ENCODE assay signal across 19 cellular contexts in the genomic region with DNA sequence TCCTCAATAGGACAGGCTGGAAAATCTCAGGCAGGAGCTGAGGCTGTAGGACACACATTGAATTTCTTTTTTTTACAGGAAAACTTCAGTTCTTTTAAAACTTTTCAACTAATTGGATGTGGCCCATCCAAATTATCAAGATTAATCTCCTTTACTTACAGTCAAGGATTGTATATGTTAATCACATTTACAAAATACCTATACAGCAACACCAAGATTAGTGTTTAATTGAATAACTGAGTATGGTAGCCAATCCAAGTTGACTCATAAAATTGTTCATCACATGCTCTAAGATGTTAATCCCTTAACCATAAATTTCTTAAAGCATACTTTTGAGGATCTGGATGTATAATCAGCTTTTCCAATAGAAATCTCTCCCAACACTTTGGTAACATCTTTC.
DNase-seq lines count a peak whose midpoint lies in the region; TF ChIP-seq lines count a peak whose summit lies in the region.
"Had no signal": no experiment of that assay in that cellular context is flagged by ENCODE, and none has a peak within 500 bp of the region (broad histone marks: within the 10 kb centered on the region; RNA-seq: fewer than 3 reads in every experiment).

No MANE protein-coding gene starts in this region.

- H3K27me3 ChIP-seq in SJCRH30 (no peaks in the 10 kb centered on the region), H9 (ENCODE audit: insufficient read depth, low read length) (no peaks in the 10 kb centered on the region), PC-9 (ENCODE audit: insufficient read depth, low read depth) (no peaks in the 10 kb centered on the region)
- H3K27me3 ChIP-seq: BE2C, BLaER1 had no signal

- no peak overlapping the region for H3K18ac ChIP-seq in H9 (ENCODE audit: insufficient read length, low read depth, low read length)

- H3K9me3 Mint-ChIP-seq in H9: no peaks in the 10 kb centered on the region
- H3K9me3 Mint-ChIP-seq: CD4-positive, alpha-beta memory T cell; CD4-positive, CD25-positive, alpha-beta regulatory T cell; CD8-positive, alpha-beta memory T cell had no signal

- no peaks in the 10 kb centered on the region for H3K36me3 Mint-ChIP-seq in H9 (ENCODE audit: insufficient read depth in 1 of 3, low read depth in 3 of 3)
- H3K36me3 Mint-ChIP-seq: CD14-positive monocyte; CD4-positive, alpha-beta memory T cell; CD4-positive, CD25-positive, alpha-beta regulatory T cell had no signal

- DNase-seq in NCI-H82 (lab: John Stamatoyannopoulos, UW) (peak; percentile 72), SJCRH30 (peak in 1 of 2 experiments; percentile 52), retinal pigment epithelial cell (ENCODE audit: low read depth) (peak; percentile 91), SHP77 treated with DMSO at 0.1 percent for 48 hours (lab: John Stamatoyannopoulos, UW) (no peak), NCI-H2081 (lab: John Stamatoyannopoulos, UW) (no peak), H9 (no peak), PC-9 (no peak)
- DNase-seq: 8988T; ACHN; BE2C; C1 segment of cervical spinal cord; CD4-positive, alpha-beta memory T cell; CD4-positive, CD25-positive, alpha-beta regulatory T cell; CD8-positive, alpha-beta memory T cell; COR-L47; DMS79 treated with DMSO at 0.1 percent for 48 hours; GF-D8 had no signal

- H4K20me1 ChIP-seq in H9 (ENCODE audit: control insufficient read depth, insufficient read depth, insufficient read length): no peaks in the 10 kb centered on the region
- H4K20me1 ChIP-seq in PC-9 (ENCODE audit: insufficient read depth): no peaks in the 10 kb centered on the region
- H4K20me1 ChIP-seq: BLaER1 had no signal

- H3K4me2 ChIP-seq in H9 (ENCODE audit: insufficient read depth, insufficient read length, low read length): no peak overlapping the region
- H3K4me2 ChIP-seq in PC-9: no peak overlapping the region
- H3K4me2 ChIP-seq: BLaER1 had no signal

- no peak overlapping the region for H4K8ac ChIP-seq in H9 (replicated peaks; ENCODE audit: insufficient read length, low read depth, low read length)

- H3K9ac ChIP-seq in H9 (ENCODE audit: extremely low read depth, insufficient read length, low read length): no peak overlapping the region
- H3K9ac ChIP-seq: BLaER1 had no signal

- BruUV-seq in PC-9 (replicated peaks; lab: Mats Ljungman, UMichigan): no TSS peak

- no peak overlapping the region for H2AK5ac ChIP-seq in H9 (ENCODE audit: insufficient read length, low read length)

- no peaks in the 10 kb centered on the region for H3K79me2 ChIP-seq in H9 (ENCODE audit: insufficient read depth, low read length)
- H3K79me2 ChIP-seq in PC-9 (ENCODE audit: low read depth): no peaks in the 10 kb centered on the region

- TF ChIP-seq CTCF in retinal pigment epithelial cell (conservative IDR thresholded peaks at IDR 0.05; ENCODE audit: low read depth, low read length) (no peak), H9 (conservative IDR thresholded peaks at IDR 0.05) (no peak), PC-9 (conservative IDR thresholded peaks at IDR 0.05) (no peak)

- H3F3A ChIP-seq in PC-9 (ENCODE audit: insufficient read depth, low read depth): peaks cover 18% of the 10 kb centered on the region

- H3K9me3 ChIP-seq in SJCRH30 (replicated peaks) (no peaks in the 10 kb centered on the region), H9 (ENCODE audit: control insufficient read depth, low read depth, low read length) (no peaks in the 10 kb centered on the region), PC-9 (ENCODE audit: insufficient read depth, low read depth) (no peaks in the 10 kb centered on the region)
- H3K9me3 ChIP-seq: BE2C, BLaER1 had no signal

- peaks cover 15 to 22% of the 10 kb centered on the region in 2 experiments for H3K4me1 Mint-ChIP-seq in H9
- H3K4me1 Mint-ChIP-seq: CD14-positive monocyte; CD4-positive, CD25-positive, alpha-beta regulatory T cell; CD8-positive, alpha-beta memory T cell had no signal

- H3T11ph ChIP-seq in H9 (ENCODE audit: low read length): no peak overlapping the region

- H3K4me3 ChIP-seq in SJCRH30: no peak overlapping the region
- H3K4me3 ChIP-seq in retinal pigment epithelial cell (ENCODE audit: low read length): no peak overlapping the region
- no peak overlapping the region for H3K4me3 ChIP-seq in PC-9
- H3K4me3 ChIP-seq: BLaER1 had no signal

- no peak overlapping the region for H4K91ac ChIP-seq in H9 (ENCODE audit: insufficient read length, low read depth, low read length)

- no peak overlapping the region for H3K4me3 Mint-ChIP-seq in H9
- H3K4me3 Mint-ChIP-seq: CD14-positive monocyte; CD4-positive, alpha-beta memory T cell; CD4-positive, CD25-positive, alpha-beta regulatory T cell; CD8-positive, alpha-beta memory T cell had no signal

- H2AFZ ChIP-seq in H9 (ENCODE audit: low read length): no peak overlapping the region
- no peak overlapping the region for H2AFZ ChIP-seq in PC-9

- no peak overlapping the region for H2BK5ac ChIP-seq in H9 (ENCODE audit: insufficient read length, low read length)

- no peak overlapping the region for H3K27ac Mint-ChIP-seq in H9
- H3K27ac Mint-ChIP-seq: CD14-positive monocyte; CD4-positive, alpha-beta memory T cell; CD4-positive, CD25-positive, alpha-beta regulatory T cell; CD8-positive, alpha-beta memory T cell had no signal

- no peak overlapping the region for H3K4ac ChIP-seq in H9 (ENCODE audit: low read depth, low read length)

- no peak overlapping the region for H2BK15ac ChIP-seq in H9 (ENCODE audit: low read depth, low read length)

- no peak overlapping the region for H3K14ac ChIP-seq in H9 (ENCODE audit: insufficient read depth, low read length)

- H3K4me1 ChIP-seq in SJCRH30: peaks cover 21% of the 10 kb centered on the region
- no peaks in the 10 kb centered on the region for H3K4me1 ChIP-seq in H9 (ENCODE audit: insufficient read depth, low read length)
- H3K4me1 ChIP-seq in PC-9 (replicated peaks; ENCODE audit: insufficient read depth): peaks cover 32% of the 10 kb centered on the region
- H3K4me1 ChIP-seq: BLaER1 had no signal

- CTCF ChIA-PET in PC-9 (lab: Charles Lee): no interaction called here

- no peaks in the 10 kb centered on the region for H3K27me3 Mint-ChIP-seq in H9 (ENCODE audit: low read depth)

- intact Hi-C loops in PC-9 (cut with micrococcal nuclease; ENCODE audit: unreplicated experiment): no loop called here

- no peaks in the 10 kb centered on the region for H3K79me1 ChIP-seq in H9 (ENCODE audit: insufficient read depth, low read depth, low read length, poor library complexity, severe bottlenecking)

- H2BK20ac ChIP-seq in H9 (ENCODE audit: low read depth, low read length, poor library complexity, severe bottlenecking): no peak overlapping the region

- H4K5ac ChIP-seq in H9 (ENCODE audit: insufficient read length, low read depth, low read length): no peak overlapping the region

- H3K23ac ChIP-seq in H9 (ENCODE audit: insufficient read length, low read depth, low read length): no peak overlapping the region

- H2BK12ac ChIP-seq in H9 (ENCODE audit: insufficient read length, low read depth, low read length): no peak overlapping the region

- POLR2A ChIA-PET in PC-9 (lab: Charles Lee; ENCODE audit: unreplicated experiment): interaction anchor here (0.5 kb wide), 1 partner anchor 1083 kb away, joined by 8 read pairs; no protein-coding TSS in a partner anchor

- no peak overlapping the region for H2BK120ac ChIP-seq in H9 (ENCODE audit: low read depth, low read length, poor library complexity, severe bottlenecking)

- no peaks in the 10 kb centered on the region for H3K23me2 ChIP-seq in H9 (ENCODE audit: insufficient read length, low read depth, low read length, poor library complexity, severe bottlenecking)

- no peaks in the 10 kb centered on the region for H3K9me2 ChIP-seq in PC-9 (ENCODE audit: insufficient read depth)

- peak overlapping the region; percentile 47 for H3K27ac ChIP-seq in SJCRH30
- no peak overlapping the region for H3K27ac ChIP-seq in H9 (ENCODE audit: insufficient read length, low read depth, low read length)
- no peak overlapping the region for H3K27ac ChIP-seq in PC-9
- H3K27ac ChIP-seq: BLaER1 had no signal

- H3K36me3 ChIP-seq in SJCRH30 (no peaks in the 10 kb centered on the region), PC-9 (ENCODE audit: low read depth) (no peaks in the 10 kb centered on the region)
- H3K36me3 ChIP-seq: BE2C, BLaER1 had no signal

- H3K56ac ChIP-seq in H9 (ENCODE audit: insufficient read length, low read depth, low read length): no peak overlapping the region

Comparison
In these comparisons a context has a peak if more than half of its experiments do, and no peak if none do; other contexts are left out.
1. DNase-seq: peak in NCI-H82 (single experiment) and retinal pigment epithelial cell (single experiment); none in SHP77 treated with DMSO at 0.1 percent for 48 hours (single experiment), NCI-H2081 (0 of 2), H9 (single experiment) and PC-9 (0 of 2).